ENCODE assay signal across 18 cellular contexts in genomic region chr17:44555056-44555455, GRCh38. TPM values are rescaled to one million over a fixed set of nuclear protein-coding genes. Genes with fewer than 3 reads are reported as not detected.
A peak's percentile ranks its signal among the peaks of the same experiment; 100 is the strongest.
DNase-seq lines count a peak whose midpoint lies in the region; ATAC-seq and TF ChIP-seq lines count a peak whose summit lies in the region.
"Had no signal": no experiment of that assay in that cellular context is flagged by ENCODE, and none has a peak within 500 bp of the region (broad histone marks: within the 10 kb centered on the region; RNA-seq: fewer than 3 reads in every experiment).

No MANE protein-coding gene starts in this region.

- no peak overlapping the region for H3K4me3 ChIP-seq in uterus

- H3K36me3 ChIP-seq in uterus = no peaks in the 10 kb centered on the region
- H3K36me3 ChIP-seq: sigmoid colon had no signal

- intact Hi-C loops in uterus (cut with DNase I; ENCODE audit: low total_unique reads) = no loop called here

- TF ChIP-seq CTCF in glutamatergic neuron (IDR thresholded peaks at IDR 0.05; ENCODE audit: partially characterized antibody, unreplicated experiment) = no peak
- TF ChIP-seq CTCF in uterus (IDR thresholded peaks at IDR 0.05) = no peak

- no peaks in the 10 kb centered on the region for H3K27me3 ChIP-seq in uterus

- H3K9me3 ChIP-seq in uterus = no peaks in the 10 kb centered on the region
- H3K9me3 ChIP-seq: sigmoid colon had no signal

- no peak for ATAC-seq in stimulated activated effector memory CD8-positive, alpha-beta T cell treated with anti-CD3 and anti-CD28 coated beads, Interleukin-12 subunit alpha, Interleukin-12 subunit beta, amount 100 ng/mL, for 72 hours
- ATAC-seq: activated CD8-positive, alpha-beta T cell treated with anti-CD3 and anti-CD28 coated beads, Interleukin-2, amount 10 ng/mL, durations not matched to agents 7 days and 5 days; naive thymus-derived CD8-positive, alpha-beta T cell; stimulated activated memory B cell treated with anti-CD40 and anti-IgM and Interleukin-4, amounts not matched to agents 10 μg/mL and 1 μg/mL and 100 μg/mL, for 72 hours had no signal

- no peaks in the 10 kb centered on the region for H3K4me1 ChIP-seq in uterus

- H3K27ac Mint-ChIP-seq in glutamatergic neuron (ENCODE audit: unreplicated experiment) = no peak overlapping the region
- H3K27ac Mint-ChIP-seq in stimulated activated effector memory CD8-positive, alpha-beta T cell treated with anti-CD3 and anti-CD28 coated beads, Interleukin-12 subunit alpha, Interleukin-12 subunit beta, amount 100 ng/mL, for 72 hours = no peak overlapping the region
- H3K27ac Mint-ChIP-seq: activated CD8-positive, alpha-beta T cell treated with anti-CD3 and anti-CD28 coated beads, Interleukin-2, amount 10 ng/mL, durations not matched to agents 7 days and 5 days; stimulated activated memory B cell treated with anti-CD40 and anti-IgM and Interleukin-4, amounts not matched to agents 10 μg/mL and 1 μg/mL and 100 μg/mL, for 72 hours had no signal

- H3K27me3 Mint-ChIP-seq in glutamatergic neuron (ENCODE audit: unreplicated experiment) = peaks cover 18% of the 10 kb centered on the region

- peak overlapping the region; percentile 91 for H3K4me3 Mint-ChIP-seq in glutamatergic neuron (ENCODE audit: unreplicated experiment)
- peak overlapping the region; percentile 11 for H3K4me3 Mint-ChIP-seq in stimulated activated effector memory CD8-positive, alpha-beta T cell treated with anti-CD3 and anti-CD28 coated beads, Interleukin-12 subunit alpha, Interleukin-12 subunit beta, amount 100 ng/mL, for 72 hours
- H3K4me3 Mint-ChIP-seq: stimulated activated memory B cell treated with anti-CD40 and anti-IgM and Interleukin-4, amounts not matched to agents 10 μg/mL and 1 μg/mL and 100 μg/mL, for 72 hours had no signal

- peaks cover 6% of the 10 kb centered on the region for H3K36me3 Mint-ChIP-seq in glutamatergic neuron (ENCODE audit: unreplicated experiment)
- H3K36me3 Mint-ChIP-seq in stimulated activated effector memory CD8-positive, alpha-beta T cell treated with anti-CD3 and anti-CD28 coated beads, Interleukin-12 subunit alpha, Interleukin-12 subunit beta, amount 100 ng/mL, for 72 hours = peaks cover 8% of the 10 kb centered on the region
- H3K36me3 Mint-ChIP-seq: stimulated activated memory B cell treated with anti-CD40 and anti-IgM and Interleukin-4, amounts not matched to agents 10 μg/mL and 1 μg/mL and 100 μg/mL, for 72 hours had no signal

- no peak for TF ChIP-seq POLR2A in uterus (IDR thresholded peaks at IDR 0.05)

- H3K27ac ChIP-seq in uterus = no peak overlapping the region
- H3K27ac ChIP-seq: sigmoid colon had no signal

- H3K4me1 Mint-ChIP-seq in glutamatergic neuron (ENCODE audit: low read depth, unreplicated experiment) = peaks cover 10% of the 10 kb centered on the region
- H3K4me1 Mint-ChIP-seq in stimulated activated effector memory CD8-positive, alpha-beta T cell treated with anti-CD3 and anti-CD28 coated beads, Interleukin-12 subunit alpha, Interleukin-12 subunit beta, amount 100 ng/mL, for 72 hours = peaks cover 29% of the 10 kb centered on the region

- H3K9me3 Mint-ChIP-seq in glutamatergic neuron (ENCODE audit: unreplicated experiment) = peaks cover 15% of the 10 kb centered on the region
- H3K9me3 Mint-ChIP-seq in stimulated activated effector memory CD8-positive, alpha-beta T cell treated with anti-CD3 and anti-CD28 coated beads, Interleukin-12 subunit alpha, Interleukin-12 subunit beta, amount 100 ng/mL, for 72 hours = no peaks in the 10 kb centered on the region
- H3K9me3 Mint-ChIP-seq: naive thymus-derived CD8-positive, alpha-beta T cell; stimulated activated memory B cell treated with anti-CD40 and anti-IgM and Interleukin-4, amounts not matched to agents 10 μg/mL and 1 μg/mL and 100 μg/mL, for 72 hours had no signal

- DNase-seq in NCI-H82 (lab: John Stamatoyannopoulos, UW) (peak; percentile 40), NCI-H82 treated with DMSO at 0.1 percent for 48 hours (lab: John Stamatoyannopoulos, UW; ENCODE audit: unreplicated experiment) (no peak), RPMI7951 (ENCODE audit: low read depth) (peak; percentile 31), glutamatergic neuron (no peak), uterus (no peak), middle frontal gyrus (ENCODE audit: extremely low spot score, low spot score) (no peak)
- no peak for DNase-seq in stimulated activated effector memory CD8-positive, alpha-beta T cell treated with anti-CD3 and anti-CD28 coated beads, Interleukin-12 subunit alpha, Interleukin-12 subunit beta, amount 100 ng/mL, for 72 hours (ENCODE audit: low spot score in 2 of 2)
- DNase-seq in stimulated activated CD4-positive, alpha-beta T cell treated with anti-CD3 and anti-CD28 coated beads, Interleukin-15, amount 100 ng/mL, for 24 hours = no peak
- DNase-seq: activated CD8-positive, alpha-beta T cell treated with anti-CD3 and anti-CD28 coated beads, Interleukin-2, amount 10 ng/mL, durations not matched to agents 7 days and 5 days; amniotic stem cell; Calu3; cortex of kidney; naive thymus-derived CD8-positive, alpha-beta T cell; NCI-H187; NK-92 treated with Interleukin-12 subunit alpha and Interleukin-12 subunit beta, amount 100 ng/mL, for 24 hours; SIG-M5; sigmoid colon had no signal

RNA-seq across cellular contexts. Expression of gene FZD2, which starts 2.2 kb away (rescaled TPM):
- 4.7 and 6.6 TPM in 2 replicates for total RNA-seq in RPMI7951 (2014; rRNA removed; shearing (Covaris generic))
- 1.3 TPM for total RNA-seq in glutamatergic neuron (ENCODE audit: unreplicated experiment)
- total RNA-seq in uterus = 10 to 100 TPM in 2 of 4 donors, 1 to 10 TPM in 1, under 1 TPM in 1; 0.26 to 22.8 (median 9.0) TPM

RNA-seq across cellular contexts. Expression of gene GPATCH8, which starts 51.9 kb away (rescaled TPM):
- 10.9 and 11.3 TPM in 2 replicates for total RNA-seq in RPMI7951 (2014; rRNA removed; shearing (Covaris generic))
- total RNA-seq in glutamatergic neuron (ENCODE audit: unreplicated experiment) (62.6 TPM), uterus (10 to 100 TPM; 26.9 to 90.0 (median 77.8) TPM)

Comparison
In these comparisons a context has a peak if more than half of its experiments do, and no peak if none do; other contexts are left out.
1. DNase-seq: peak in NCI-H82 (single experiment) and RPMI7951 (single experiment); none in NCI-H82 treated with DMSO at 0.1 percent for 48 hours (single experiment), glutamatergic neuron (single experiment), stimulated activated effector memory CD8-positive, alpha-beta T cell treated with anti-CD3 and anti-CD28 coated beads, Interleukin-12 subunit alpha, Interleukin-12 subunit beta, amount 100 ng/mL, for 72 hours (0 of 2), stimulated activated CD4-positive, alpha-beta T cell treated with anti-CD3 and anti-CD28 coated beads, Interleukin-15, amount 100 ng/mL, for 24 hours (single experiment), uterus (0 of 2) and middle frontal gyrus (single experiment).